Comparison of ENCODE assay signal across 1 cellular context in the genomic region with DNA sequence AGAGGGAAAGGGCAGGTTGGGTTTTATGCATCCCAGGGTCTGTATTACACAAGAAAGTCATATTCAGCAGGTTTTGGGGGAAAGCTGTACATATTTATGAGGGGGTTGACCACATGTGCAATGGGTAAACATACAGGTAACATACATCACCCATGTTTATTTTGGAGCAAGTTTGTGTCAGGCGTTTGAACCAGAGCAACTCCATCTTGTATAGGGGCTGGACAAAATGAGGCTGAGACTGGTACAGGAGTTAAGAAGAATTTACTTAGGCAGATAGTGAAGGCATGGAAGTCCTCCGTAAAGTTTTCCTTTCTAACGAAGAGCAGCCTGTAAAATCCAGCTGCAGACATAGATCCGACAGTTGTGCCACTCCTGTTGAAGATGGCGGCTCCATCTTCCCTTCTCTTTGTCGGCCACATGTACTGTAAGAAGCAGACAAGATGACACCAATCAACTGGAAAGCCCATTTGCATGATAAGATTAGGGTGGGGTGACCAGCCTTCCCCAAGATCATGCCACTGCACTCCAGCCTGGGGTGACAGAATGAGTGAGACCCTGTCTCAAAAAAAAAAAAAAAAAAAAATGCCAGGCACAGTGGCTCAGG.
TF ChIP-seq lines count a peak whose summit lies in the region.

No MANE protein-coding gene starts in this region.

TF ChIP-seq in K562, 482 proteins besides CTCF, POLR2A, EP300 and RAD21 (continued from another document and continues in another):
- TF ChIP-seq, protein P1, sequence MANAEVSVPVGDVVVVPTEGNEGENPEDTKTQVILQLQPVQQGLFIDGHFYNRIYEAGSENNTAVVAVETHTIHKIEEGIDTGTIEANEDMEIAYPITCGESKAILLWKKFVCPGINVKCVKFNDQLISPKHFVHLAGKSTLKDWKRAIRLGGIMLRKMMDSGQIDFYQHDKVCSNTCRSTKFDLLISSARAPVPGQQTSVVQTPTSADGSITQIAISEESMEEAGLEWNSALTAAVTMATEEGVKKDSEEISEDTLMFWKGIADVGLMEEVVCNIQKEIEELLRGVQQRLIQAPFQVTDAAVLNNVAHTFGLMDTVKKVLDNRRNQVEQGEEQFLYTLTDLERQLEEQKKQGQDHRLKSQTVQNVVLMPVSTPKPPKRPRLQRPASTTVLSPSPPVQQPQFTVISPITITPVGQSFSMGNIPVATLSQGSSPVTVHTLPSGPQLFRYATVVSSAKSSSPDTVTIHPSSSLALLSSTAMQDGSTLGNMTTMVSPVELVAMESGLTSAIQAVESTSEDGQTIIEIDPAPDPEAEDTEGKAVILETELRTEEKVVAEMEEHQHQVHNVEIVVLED (CRISPR knock-in tag; IDR thresholded peaks at IDR 0.05), result peak; percentile 69
- peak; percentile 65; the same call in 1 of the 2 replicates for TF ChIP-seq TAF7 (tag; IDR thresholded peaks at IDR 0.05)
- TF ChIP-seq, protein P2, sequence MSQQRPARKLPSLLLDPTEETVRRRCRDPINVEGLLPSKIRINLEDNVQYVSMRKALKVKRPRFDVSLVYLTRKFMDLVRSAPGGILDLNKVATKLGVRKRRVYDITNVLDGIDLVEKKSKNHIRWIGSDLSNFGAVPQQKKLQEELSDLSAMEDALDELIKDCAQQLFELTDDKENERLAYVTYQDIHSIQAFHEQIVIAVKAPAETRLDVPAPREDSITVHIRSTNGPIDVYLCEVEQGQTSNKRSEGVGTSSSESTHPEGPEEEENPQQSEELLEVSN (IDR thresholded peaks at IDR 0.05; ENCODE audit: borderline replicate concordance in 1 of 2, extremely low read depth in 1 of 2, insufficient read depth in 1 of 2, insufficient read length in 1 of 2, low read depth in 1 of 2, low read length in 1 of 2, poor library complexity in 1 of 2, severe bottlenecking in 1 of 2), result no peak
- TF ChIP-seq ZNF57 (CRISPR knock-in tag; IDR thresholded peaks at IDR 0.05), result peak; percentile 37; the same call in 1 of the 2 replicates
- TF ChIP-seq, protein P3, sequence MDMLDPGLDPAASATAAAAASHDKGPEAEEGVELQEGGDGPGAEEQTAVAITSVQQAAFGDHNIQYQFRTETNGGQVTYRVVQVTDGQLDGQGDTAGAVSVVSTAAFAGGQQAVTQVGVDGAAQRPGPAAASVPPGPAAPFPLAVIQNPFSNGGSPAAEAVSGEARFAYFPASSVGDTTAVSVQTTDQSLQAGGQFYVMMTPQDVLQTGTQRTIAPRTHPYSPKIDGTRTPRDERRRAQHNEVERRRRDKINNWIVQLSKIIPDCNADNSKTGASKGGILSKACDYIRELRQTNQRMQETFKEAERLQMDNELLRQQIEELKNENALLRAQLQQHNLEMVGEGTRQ (CRISPR knock-in tag; IDR thresholded peaks at IDR 0.05), result no peak
- TF ChIP-seq STAT5B (CRISPR knock-in tag; IDR thresholded peaks at IDR 0.05), result peak; percentile 68; the same call in 1 of the 2 replicates
- 0 out of 2 replicates have a peak, but pooled peaks have one; percentile 30 for TF ChIP-seq ETV1 (tag; conservative IDR thresholded peaks at IDR 0.05; ENCODE audit: low read depth)
- TF ChIP-seq, protein P4, sequence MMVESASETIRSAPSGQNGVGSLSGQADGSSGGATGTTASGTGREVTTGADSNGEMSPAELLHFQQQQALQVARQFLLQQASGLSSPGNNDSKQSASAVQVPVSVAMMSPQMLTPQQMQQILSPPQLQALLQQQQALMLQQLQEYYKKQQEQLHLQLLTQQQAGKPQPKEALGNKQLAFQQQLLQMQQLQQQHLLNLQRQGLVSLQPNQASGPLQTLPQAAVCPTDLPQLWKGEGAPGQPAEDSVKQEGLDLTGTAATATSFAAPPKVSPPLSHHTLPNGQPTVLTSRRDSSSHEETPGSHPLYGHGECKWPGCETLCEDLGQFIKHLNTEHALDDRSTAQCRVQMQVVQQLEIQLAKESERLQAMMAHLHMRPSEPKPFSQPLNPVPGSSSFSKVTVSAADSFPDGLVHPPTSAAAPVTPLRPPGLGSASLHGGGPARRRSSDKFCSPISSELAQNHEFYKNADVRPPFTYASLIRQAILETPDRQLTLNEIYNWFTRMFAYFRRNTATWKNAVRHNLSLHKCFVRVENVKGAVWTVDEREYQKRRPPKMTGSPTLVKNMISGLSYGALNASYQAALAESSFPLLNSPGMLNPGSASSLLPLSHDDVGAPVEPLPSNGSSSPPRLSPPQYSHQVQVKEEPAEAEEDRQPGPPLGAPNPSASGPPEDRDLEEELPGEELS (CRISPR knock-in tag; IDR thresholded peaks at IDR 0.05; ENCODE audit: borderline replicate concordance), result no peak
- 0 out of 2 replicates have a peak, but pooled peaks have one; percentile 10 for TF ChIP-seq ZKSCAN3 (CRISPR knock-in tag; IDR thresholded peaks at IDR 0.05)
- TF ChIP-seq, protein P5, sequence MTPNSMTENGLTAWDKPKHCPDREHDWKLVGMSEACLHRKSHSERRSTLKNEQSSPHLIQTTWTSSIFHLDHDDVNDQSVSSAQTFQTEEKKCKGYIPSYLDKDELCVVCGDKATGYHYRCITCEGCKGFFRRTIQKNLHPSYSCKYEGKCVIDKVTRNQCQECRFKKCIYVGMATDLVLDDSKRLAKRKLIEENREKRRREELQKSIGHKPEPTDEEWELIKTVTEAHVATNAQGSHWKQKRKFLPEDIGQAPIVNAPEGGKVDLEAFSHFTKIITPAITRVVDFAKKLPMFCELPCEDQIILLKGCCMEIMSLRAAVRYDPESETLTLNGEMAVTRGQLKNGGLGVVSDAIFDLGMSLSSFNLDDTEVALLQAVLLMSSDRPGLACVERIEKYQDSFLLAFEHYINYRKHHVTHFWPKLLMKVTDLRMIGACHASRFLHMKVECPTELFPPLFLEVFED (CRISPR knock-in tag; conservative IDR thresholded peaks at IDR 0.05), result no peak
- TF ChIP-seq, protein P6, sequence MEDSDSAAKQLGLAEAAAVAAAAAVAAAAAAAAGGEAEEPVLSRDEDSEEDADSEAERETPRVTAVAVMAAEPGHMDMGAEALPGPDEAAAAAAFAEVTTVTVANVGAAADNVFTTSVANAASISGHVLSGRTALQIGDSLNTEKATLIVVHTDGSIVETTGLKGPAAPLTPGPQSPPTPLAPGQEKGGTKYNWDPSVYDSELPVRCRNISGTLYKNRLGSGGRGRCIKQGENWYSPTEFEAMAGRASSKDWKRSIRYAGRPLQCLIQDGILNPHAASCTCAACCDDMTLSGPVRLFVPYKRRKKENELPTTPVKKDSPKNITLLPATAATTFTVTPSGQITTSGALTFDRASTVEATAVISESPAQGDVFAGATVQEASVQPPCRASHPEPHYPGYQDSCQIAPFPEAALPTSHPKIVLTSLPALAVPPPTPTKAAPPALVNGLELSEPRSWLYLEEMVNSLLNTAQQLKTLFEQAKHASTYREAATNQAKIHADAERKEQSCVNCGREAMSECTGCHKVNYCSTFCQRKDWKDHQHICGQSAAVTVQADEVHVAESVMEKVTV (CRISPR knock-in tag; IDR thresholded peaks at IDR 0.05), result no peak
- peak; percentile 93 for TF ChIP-seq MEF2D (tag; conservative IDR thresholded peaks at IDR 0.05; ENCODE audit: low read depth)
- TF ChIP-seq FOSL1 (tag; conservative IDR thresholded peaks at IDR 0.05), result no peak
- TF ChIP-seq, protein P7, sequence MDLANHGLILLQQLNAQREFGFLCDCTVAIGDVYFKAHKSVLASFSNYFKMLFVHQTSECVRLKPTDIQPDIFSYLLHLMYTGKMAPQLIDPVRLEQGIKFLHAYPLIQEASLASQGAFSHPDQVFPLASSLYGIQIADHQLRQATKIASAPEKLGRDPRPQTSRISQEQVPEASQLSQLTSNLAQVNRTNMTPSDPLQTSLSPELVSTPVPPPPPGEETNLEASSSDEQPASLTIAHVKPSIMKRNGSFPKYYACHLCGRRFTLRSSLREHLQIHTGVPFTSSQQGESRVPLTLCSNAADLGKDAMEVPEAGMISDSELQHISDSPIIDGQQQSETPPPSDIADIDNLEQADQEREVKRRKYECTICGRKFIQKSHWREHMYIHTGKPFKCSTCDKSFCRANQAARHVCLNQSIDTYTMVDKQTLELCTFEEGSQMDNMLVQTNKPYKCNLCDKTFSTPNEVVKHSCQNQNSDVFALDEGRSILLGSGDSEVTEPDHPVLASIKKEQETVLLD (IDR thresholded peaks at IDR 0.05), result peak; percentile 14; the same call in 1 of the 2 replicates
- peak; percentile 96 for TF ChIP-seq ZNF76 (CRISPR knock-in tag; IDR thresholded peaks at IDR 0.05; ENCODE audit: borderline replicate concordance)
- peak in 1 of 2 experiments; percentile 85; a peak in 2 of 4 replicates for TF ChIP-seq MAZ (CRISPR knock-in tag; conservative IDR thresholded peaks at IDR 0.05 in 1 of 2, IDR thresholded peaks at IDR 0.05 in 1 of 2)
- TF ChIP-seq, protein P8, sequence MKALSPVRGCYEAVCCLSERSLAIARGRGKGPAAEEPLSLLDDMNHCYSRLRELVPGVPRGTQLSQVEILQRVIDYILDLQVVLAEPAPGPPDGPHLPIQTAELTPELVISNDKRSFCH (CRISPR knock-in tag; IDR thresholded peaks at IDR 0.05), result peak; percentile 81; the same call in 1 of the 2 replicates
- TF ChIP-seq, protein P8 (tag; IDR thresholded peaks at IDR 0.05), result peak; percentile 98
- peak; percentile 76; the same call in 1 of the 2 replicates for TF ChIP-seq ZNF785 (CRISPR knock-in tag; IDR thresholded peaks at IDR 0.05)
- peak; percentile 91 for TF ChIP-seq ZNF766 (CRISPR knock-in tag; conservative IDR thresholded peaks at IDR 0.05)
- TF ChIP-seq ZNF507 (tag; conservative IDR thresholded peaks at IDR 0.05), result 0 out of 2 replicates have a peak, but pooled peaks have one; percentile 27
- peak; percentile 78 for TF ChIP-seq ZKSCAN8 (CRISPR knock-in tag; IDR thresholded peaks at IDR 0.05)
- peak; percentile 82 for TF ChIP-seq ZFP1 (CRISPR knock-in tag; IDR thresholded peaks at IDR 0.05)
- no peak for TF ChIP-seq PHB (CRISPR knock-in tag; IDR thresholded peaks at IDR 0.05)
- peak; percentile 93 for TF ChIP-seq SMAD3 (CRISPR knock-in tag; conservative IDR thresholded peaks at IDR 0.05)
- peak; percentile 98 for TF ChIP-seq DMBX1 (CRISPR knock-in tag; IDR thresholded peaks at IDR 0.05; ENCODE audit: borderline replicate concordance)
- peak; percentile 95 for TF ChIP-seq PTTG1 (tag; IDR thresholded peaks at IDR 0.05; ENCODE audit: low read depth)
- no peak for TF ChIP-seq ZFP30 (CRISPR knock-in tag; IDR thresholded peaks at IDR 0.05; ENCODE audit: borderline replicate concordance)
- peak; percentile 96 for TF ChIP-seq PTRF (tag; IDR thresholded peaks at IDR 0.05)
- TF ChIP-seq, protein P9, sequence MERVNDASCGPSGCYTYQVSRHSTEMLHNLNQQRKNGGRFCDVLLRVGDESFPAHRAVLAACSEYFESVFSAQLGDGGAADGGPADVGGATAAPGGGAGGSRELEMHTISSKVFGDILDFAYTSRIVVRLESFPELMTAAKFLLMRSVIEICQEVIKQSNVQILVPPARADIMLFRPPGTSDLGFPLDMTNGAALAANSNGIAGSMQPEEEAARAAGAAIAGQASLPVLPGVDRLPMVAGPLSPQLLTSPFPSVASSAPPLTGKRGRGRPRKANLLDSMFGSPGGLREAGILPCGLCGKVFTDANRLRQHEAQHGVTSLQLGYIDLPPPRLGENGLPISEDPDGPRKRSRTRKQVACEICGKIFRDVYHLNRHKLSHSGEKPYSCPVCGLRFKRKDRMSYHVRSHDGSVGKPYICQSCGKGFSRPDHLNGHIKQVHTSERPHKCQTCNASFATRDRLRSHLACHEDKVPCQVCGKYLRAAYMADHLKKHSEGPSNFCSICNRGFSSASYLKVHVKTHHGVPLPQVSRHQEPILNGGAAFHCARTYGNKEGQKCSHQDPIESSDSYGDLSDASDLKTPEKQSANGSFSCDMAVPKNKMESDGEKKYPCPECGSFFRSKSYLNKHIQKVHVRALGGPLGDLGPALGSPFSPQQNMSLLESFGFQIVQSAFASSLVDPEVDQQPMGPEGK (CRISPR knock-in tag; IDR thresholded peaks at IDR 0.05; ENCODE audit: borderline replicate concordance), result peak; percentile 87; the same call in 1 of the 2 replicates
- no peak for TF ChIP-seq ZNF3 (CRISPR knock-in tag; IDR thresholded peaks at IDR 0.05)
- TF ChIP-seq MCM2 (IDR thresholded peaks at IDR 0.05; ENCODE audit: low read depth), result no peak
- no peak for TF ChIP-seq CC2D1A (IDR thresholded peaks at IDR 0.05)
- TF ChIP-seq ZNF197 (CRISPR knock-in tag; IDR thresholded peaks at IDR 0.05; ENCODE audit: low read depth), result peak; percentile 71; the same call in 1 of the 2 replicates
- TF ChIP-seq RBM15 (IDR thresholded peaks at IDR 0.05; ENCODE audit: insufficient read depth, low read length), result no peak
- TF ChIP-seq, protein P10, sequence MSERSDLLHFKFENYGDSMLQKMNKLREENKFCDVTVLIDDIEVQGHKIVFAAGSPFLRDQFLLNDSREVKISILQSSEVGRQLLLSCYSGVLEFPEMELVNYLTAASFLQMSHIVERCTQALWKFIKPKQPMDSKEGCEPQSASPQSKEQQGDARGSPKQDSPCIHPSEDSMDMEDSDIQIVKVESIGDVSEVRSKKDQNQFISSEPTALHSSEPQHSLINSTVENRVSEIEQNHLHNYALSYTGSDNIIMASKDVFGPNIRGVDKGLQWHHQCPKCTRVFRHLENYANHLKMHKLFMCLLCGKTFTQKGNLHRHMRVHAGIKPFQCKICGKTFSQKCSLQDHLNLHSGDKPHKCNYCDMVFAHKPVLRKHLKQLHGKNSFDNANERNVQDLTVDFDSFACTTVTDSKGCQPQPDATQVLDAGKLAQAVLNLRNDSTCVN (CRISPR knock-in tag; IDR thresholded peaks at IDR 0.05), result peak; percentile 37; the same call in 1 of the 2 replicates
- TF ChIP-seq KLF1 (tag; IDR thresholded peaks at IDR 0.05), result peak; percentile 43; the same call in 1 of the 2 replicates
- TF ChIP-seq RBM22 (IDR thresholded peaks at IDR 0.05; ENCODE audit: low read depth, low read length, poor library complexity, severe bottlenecking), result no peak
- peak; percentile 80 for TF ChIP-seq TCFL5 (CRISPR knock-in tag; conservative IDR thresholded peaks at IDR 0.05)
- TF ChIP-seq, protein P11, sequence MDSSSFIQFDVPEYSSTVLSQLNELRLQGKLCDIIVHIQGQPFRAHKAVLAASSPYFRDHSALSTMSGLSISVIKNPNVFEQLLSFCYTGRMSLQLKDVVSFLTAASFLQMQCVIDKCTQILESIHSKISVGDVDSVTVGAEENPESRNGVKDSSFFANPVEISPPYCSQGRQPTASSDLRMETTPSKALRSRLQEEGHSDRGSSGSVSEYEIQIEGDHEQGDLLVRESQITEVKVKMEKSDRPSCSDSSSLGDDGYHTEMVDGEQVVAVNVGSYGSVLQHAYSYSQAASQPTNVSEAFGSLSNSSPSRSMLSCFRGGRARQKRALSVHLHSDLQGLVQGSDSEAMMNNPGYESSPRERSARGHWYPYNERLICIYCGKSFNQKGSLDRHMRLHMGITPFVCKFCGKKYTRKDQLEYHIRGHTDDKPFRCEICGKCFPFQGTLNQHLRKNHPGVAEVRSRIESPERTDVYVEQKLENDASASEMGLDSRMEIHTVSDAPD (CRISPR knock-in tag; IDR thresholded peaks at IDR 0.05), result peak; percentile 47; the same call in 1 of the 2 replicates
- 0 out of 2 replicates have a peak, but pooled peaks have one; percentile 81 for TF ChIP-seq NR2F6 (CRISPR knock-in tag; IDR thresholded peaks at IDR 0.05)
- TF ChIP-seq DDX20 (tag; IDR thresholded peaks at IDR 0.05; ENCODE audit: low read depth), result peak; percentile 92
